ENCODE assay signal across 25 cellular contexts in the genomic region with DNA sequence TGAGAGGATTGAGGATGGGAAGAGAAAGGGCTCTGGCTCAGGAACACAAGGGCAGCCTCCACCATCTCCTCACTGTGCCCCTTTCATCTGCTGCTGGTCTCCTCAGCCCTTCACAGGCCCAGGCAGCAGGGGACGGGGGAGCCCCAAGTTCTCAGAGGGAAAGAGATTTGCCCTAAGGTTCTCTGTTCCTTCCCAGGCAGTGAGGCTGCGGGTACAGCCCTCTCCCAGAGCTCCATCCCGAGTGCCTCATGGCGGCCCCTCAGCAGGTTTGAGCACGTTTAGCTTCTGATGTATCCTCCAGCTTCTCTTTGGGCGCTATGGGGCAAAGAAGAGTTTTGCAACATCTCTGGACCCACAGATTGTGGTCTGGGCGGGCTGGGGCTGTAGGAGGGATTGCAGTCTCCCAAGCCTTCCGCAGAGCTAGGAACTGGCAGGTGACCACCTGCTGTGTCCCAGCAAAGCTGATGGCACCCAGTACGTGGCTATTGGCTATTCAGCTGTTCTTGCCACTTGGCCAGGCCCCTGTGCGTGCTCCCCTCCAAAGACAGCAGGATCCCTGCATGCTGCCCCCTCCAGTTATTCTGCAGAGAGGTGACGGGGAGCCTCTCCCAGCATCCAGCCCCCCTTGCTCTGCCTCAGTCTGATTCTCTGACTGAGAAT. TPM values are rescaled to one million over a fixed set of nuclear protein-coding genes. Genes with fewer than 3 reads are reported as not detected.
"Had no signal": no experiment of that assay in that cellular context is flagged by ENCODE, and none has a peak within 500 bp of the region (broad histone marks: within the 10 kb centered on the region; RNA-seq: fewer than 3 reads in every experiment).

No MANE protein-coding gene starts in this region.

- H3K36me3 ChIP-seq: SJSA1 had no signal

- H3K4me1 ChIP-seq: SJSA1 had no signal

- H3K4me2 ChIP-seq: KMS-11 had no signal

- H3K4me3 ChIP-seq: K562, SJSA1, SK-N-MC had no signal

- DNase-seq: Kasumi-1, MM.1S, NCI-H1092 treated with DMSO at 0.1 percent for 48 hours, NCI-H1436, NCI-H187, NCI-H2029, NCI-H2081 treated with DMSO at 0.1 percent for 48 hours, NCI-H2171, NCI-H226, NCI-H446, NCI-H510A, NCI-H524 treated with DMSO at 0.1 percent for 48 hours, NCI-H69, NCI-H774, Right ventricle myocardium superior, RPMI8226, SIG-M5 had no signal

- FAIRE-seq: HTR-8/SVneo, K562, RCC 7860 had no signal

- H3K9ac ChIP-seq: KMS-11 had no signal

- H3K27ac ChIP-seq: HL-60, KMS-11, SJSA1, SK-N-MC had no signal

- H3K9me3 ChIP-seq: SJSA1 had no signal

- ATAC-seq: K562 had no signal

RNA-seq across cellular contexts. Expression of a gene that starts 10.1 kb away (rescaled TPM):
- total RNA-seq: Right ventricle myocardium superior, SJSA1 had no signal
- polyA plus RNA-seq: IgD-negative memory B cell had no signal
